ENCODE assay signal across 13 cellular contexts in genomic region chr6:3385660-3386151, GRCh38.
DNase-seq lines count a peak whose midpoint lies in the region; ATAC-seq, FAIRE-seq and TF ChIP-seq lines count a peak whose summit lies in the region.
"Had no signal": no experiment of that assay in that cellular context is flagged by ENCODE, and none has a peak within 500 bp of the region (broad histone marks: within the 10 kb centered on the region; RNA-seq: fewer than 3 reads in every experiment).

No MANE protein-coding gene starts in this region.

- H3K27me3 ChIP-seq in mammary epithelial cell (ENCODE audit: insufficient read depth, low read length) (no peaks in the 10 kb centered on the region), hepatocyte (no peaks in the 10 kb centered on the region), psoas muscle (ENCODE audit: insufficient read depth in 3 of 3, low read length in 2 of 3) (no peaks in the 10 kb centered on the region), endodermal cell (ENCODE audit: control insufficient read depth, insufficient read depth, low read length, poor library complexity, severe bottlenecking) (no peaks in the 10 kb centered on the region)

- peak; percentile 27 for DNase-seq in G401 (ENCODE audit: low spot score)
- no peak for DNase-seq in mammary epithelial cell
- DNase-seq in hepatocyte (ENCODE audit: low spot score), result no peak
- peak in 1 of 2 donors; percentile 75 for DNase-seq in psoas muscle
- DNase-seq in endodermal cell, result no peak
- no peak for DNase-seq in NCI-H2196 (lab: John Stamatoyannopoulos, UW; ENCODE audit: unreplicated experiment)
- no peak for DNase-seq in urothelium cell line (ENCODE audit: low spot score)
- DNase-seq: AML-193; glutamatergic neuron; naive thymus-derived CD8-positive, alpha-beta T cell had no signal

- no peaks in the 10 kb centered on the region for H3K9me3 Mint-ChIP-seq in endodermal cell
- H3K9me3 Mint-ChIP-seq: naive thymus-derived CD8-positive, alpha-beta T cell; stimulated activated naive CD8-positive, alpha-beta T cell treated with anti-CD3 and anti-CD28 coated beads, Interleukin-15, Interleukin-2, amounts not matched to agents 100 ng/mL and 50 ng/mL, for 24 hours had no signal

- H3K9me3 ChIP-seq in mammary epithelial cell (replicated peaks; ENCODE audit: insufficient read depth, low read length) (no peaks in the 10 kb centered on the region), hepatocyte (ENCODE audit: low read depth) (no peaks in the 10 kb centered on the region), psoas muscle (no peaks in the 10 kb centered on the region), endodermal cell (ENCODE audit: control insufficient read depth, low read length) (no peaks in the 10 kb centered on the region)

- H2AFZ ChIP-seq in mammary epithelial cell (ENCODE audit: low read depth, low read length), result no peak overlapping the region
- H2AFZ ChIP-seq in hepatocyte, result no peak overlapping the region

- peaks cover 4% of the 10 kb centered on the region for H3K36me3 ChIP-seq in mammary epithelial cell (ENCODE audit: insufficient read depth, low read length)
- no peaks in the 10 kb centered on the region for H3K36me3 ChIP-seq in hepatocyte (replicated peaks; ENCODE audit: insufficient read depth, low read depth)
- no peaks in the 10 kb centered on the region for H3K36me3 ChIP-seq in psoas muscle (ENCODE audit: insufficient read depth in 1 of 2, low read depth in 1 of 2)
- H3K36me3 ChIP-seq in endodermal cell (ENCODE audit: control insufficient read depth, insufficient read depth, low read length), result no peaks in the 10 kb centered on the region

- intact Hi-C loops in mammary epithelial cell (cut with micrococcal nuclease), result no loop called here
- intact Hi-C loops in psoas muscle (cut with DNase I), result no loop called here

- H3K9ac ChIP-seq in mammary epithelial cell (ENCODE audit: insufficient read depth, low read length) (peak overlapping the region; percentile 18), endodermal cell (ENCODE audit: extremely low read depth, low read length, poor library complexity, severe bottlenecking) (no peak overlapping the region)

- H3K4me1 ChIP-seq in mammary epithelial cell (ENCODE audit: insufficient read depth, low read length) (peaks cover 63% of the 10 kb centered on the region), hepatocyte (ENCODE audit: insufficient read depth) (peaks cover 41% of the 10 kb centered on the region), psoas muscle (peaks cover 14% of the 10 kb centered on the region), endodermal cell (ENCODE audit: control insufficient read depth, insufficient read depth, low read length) (no peaks in the 10 kb centered on the region)

- H3K79me2 ChIP-seq in mammary epithelial cell (ENCODE audit: insufficient read depth, low read length), result peaks cover 53% of the 10 kb centered on the region
- peaks cover 30% of the 10 kb centered on the region for H3K79me2 ChIP-seq in hepatocyte

- H3K4me3 Mint-ChIP-seq in endodermal cell, result no peak overlapping the region
- H3K4me3 Mint-ChIP-seq: naive thymus-derived CD8-positive, alpha-beta T cell; stimulated activated naive CD8-positive, alpha-beta T cell treated with anti-CD3 and anti-CD28 coated beads, Interleukin-15, Interleukin-2, amounts not matched to agents 100 ng/mL and 50 ng/mL, for 24 hours had no signal

- peak; percentile 25 to 63 (median 39) for ATAC-seq in psoas muscle
- ATAC-seq in HG03108 (IDR thresholded peaks at IDR 0.05; ENCODE audit: unreplicated experiment), result no peak
- ATAC-seq: naive thymus-derived CD8-positive, alpha-beta T cell had no signal

- H3K27ac Mint-ChIP-seq in endodermal cell, result no peak overlapping the region
- H3K27ac Mint-ChIP-seq: naive thymus-derived CD8-positive, alpha-beta T cell; stimulated activated naive CD8-positive, alpha-beta T cell treated with anti-CD3 and anti-CD28 coated beads, Interleukin-15, Interleukin-2, amounts not matched to agents 100 ng/mL and 50 ng/mL, for 24 hours had no signal

- H3K27me3 Mint-ChIP-seq in endodermal cell (ENCODE audit: insufficient read depth), result no peaks in the 10 kb centered on the region
- H3K27me3 Mint-ChIP-seq: stimulated activated naive CD8-positive, alpha-beta T cell treated with anti-CD3 and anti-CD28 coated beads, Interleukin-15, Interleukin-2, amounts not matched to agents 100 ng/mL and 50 ng/mL, for 24 hours had no signal

- no peak for FAIRE-seq in urothelium cell line (lab: Jason Lieb, UNC)
- FAIRE-seq: G401.6 had no signal

- H3K4me3 ChIP-seq in mammary epithelial cell (replicated peaks in 1 of 3; ENCODE audit: insufficient read depth in 1 of 3, low read depth in 2 of 3, low read length in 3 of 3) (no peak overlapping the region), hepatocyte (no peak overlapping the region), psoas muscle (no peak overlapping the region), endodermal cell (ENCODE audit: low read length) (no peak overlapping the region)

- BruUV-seq in mammary epithelial cell (replicated peaks; lab: Mats Ljungman, UMichigan), result no TSS peak

- CTCF ChIA-PET in mammary epithelial cell (lab: Charles Lee; ENCODE audit: low non-redundant PET), result no interaction called here

- TF ChIP-seq CTCF in mammary epithelial cell (conservative IDR thresholded peaks at IDR 0.05 in 1 of 2, IDR thresholded peaks at IDR 0.05 in 1 of 2; ENCODE audit: extremely low read depth in 1 of 2, insufficient read depth in 1 of 2, low read depth in 1 of 2, low read length in 2 of 2) (no peak), hepatocyte (IDR thresholded peaks at IDR 0.05; ENCODE audit: poor library complexity) (no peak), psoas muscle (IDR thresholded peaks at IDR 0.05) (no peak), endodermal cell (conservative IDR thresholded peaks at IDR 0.05) (no peak)

- no peaks in the 10 kb centered on the region for H4K20me1 ChIP-seq in mammary epithelial cell (ENCODE audit: insufficient read depth, low read length)
- H4K20me1 ChIP-seq in hepatocyte (ENCODE audit: insufficient read depth, poor library complexity, severe bottlenecking), result no peaks in the 10 kb centered on the region

- peaks cover 3% of the 10 kb centered on the region for H3K4me1 Mint-ChIP-seq in endodermal cell

- H3K9me2 ChIP-seq in hepatocyte (replicated peaks; ENCODE audit: insufficient read depth), result no peaks in the 10 kb centered on the region

- in situ Hi-C loops in G401 (cut with HindIII; ENCODE audit: low sequenced_read_pairs) (no loop called here), mammary epithelial cell (cut with MboI; ENCODE audit: low sequenced_read_pairs in 2 of 2) (no loop called here)

- H3K36me3 Mint-ChIP-seq in endodermal cell (ENCODE audit: low read depth), result peaks cover 7% of the 10 kb centered on the region

- H3K4me2 ChIP-seq in mammary epithelial cell (ENCODE audit: insufficient read depth, low read depth, low read length) (no peak overlapping the region), hepatocyte (no peak overlapping the region)

- dilution Hi-C loops in mammary epithelial cell (cut with HindIII; ENCODE audit: low sequenced_read_pairs), result no loop called here

- H3K27ac ChIP-seq in mammary epithelial cell (ENCODE audit: insufficient read depth, low read depth, low read length) (no peak overlapping the region), hepatocyte (peak overlapping the region; percentile 5), psoas muscle (no peak overlapping the region), endodermal cell (ENCODE audit: low read depth, low read length) (no peak overlapping the region)

- 19% methylated on average over 6 of the region's 6 CpGs for WGBS in mammary epithelial cell (ENCODE audit: low coverage, missing lambda C conversion rate)
- WGBS in hepatocyte (ENCODE audit: low lambda C conversion rate, missing lambda C conversion rate), result 71% methylated on average over 6 of the region's 6 CpGs
- 40 to 47% (median 43%) methylated on average over 6 of the region's 6 CpGs for WGBS in psoas muscle, 3 donors
- WGBS in endodermal cell (ENCODE audit: insufficient coverage in 1 of 2, insufficient read length in 1 of 2), 2 experiments, result 90 to 93% methylated on average over 4 to 6 of the region's 6 CpGs
